In the genomic region with DNA sequence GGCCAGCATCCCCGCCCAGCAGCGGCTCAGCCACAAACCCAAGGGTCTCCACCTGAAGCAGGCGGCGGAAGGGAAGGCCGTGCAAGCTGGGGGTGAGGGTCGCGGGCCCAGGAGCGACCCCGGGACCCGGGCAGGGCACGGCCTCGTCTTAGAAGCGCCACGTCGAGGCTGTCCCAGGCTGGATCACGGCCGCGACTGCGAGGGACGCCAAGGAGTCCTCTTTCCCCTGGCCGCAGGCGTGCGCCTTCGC, we compare ENCODE assay signal across 8 cellular contexts. TPM values are rescaled to one million over a fixed set of nuclear protein-coding genes. Genes with fewer than 3 reads are reported as not detected.
A peak's percentile ranks its signal among the peaks of the same experiment; 100 is the strongest.
DNase-seq lines count a peak whose midpoint lies in the region; ATAC-seq lines count a peak whose summit lies in the region.

No MANE protein-coding gene starts in this region.

- H3K27me3 ChIP-seq in layer of hippocampus (ENCODE audit: control insufficient read depth, insufficient read depth, low read length) (no peaks in the 10 kb centered on the region), thymus (ENCODE audit: control insufficient read depth, insufficient read depth) (no peaks in the 10 kb centered on the region)

- H3K4me1 Mint-ChIP-seq in activated naive CD8-positive, alpha-beta T cell treated with anti-CD3 and anti-CD28 coated beads, Interleukin-2, amount 50 U/mL, for 24 hours, result peaks cover 18% of the 10 kb centered on the region

- peak overlapping the region; percentile 54 for H3K27ac Mint-ChIP-seq in activated naive CD8-positive, alpha-beta T cell treated with anti-CD3 and anti-CD28 coated beads, Interleukin-2, amount 50 U/mL, for 24 hours

- H3K27ac ChIP-seq in layer of hippocampus (ENCODE audit: low read depth, low read length) (peak overlapping the region; percentile 53), thymus (ENCODE audit: low read depth) (peak overlapping the region; percentile 12)

- peaks cover 24% of the 10 kb centered on the region for H3K36me3 Mint-ChIP-seq in activated naive CD8-positive, alpha-beta T cell treated with anti-CD3 and anti-CD28 coated beads, Interleukin-2, amount 50 U/mL, for 24 hours (ENCODE audit: low read depth)

- DNase-seq in activated CD4-positive, CD25-positive, alpha-beta regulatory T cell (lab: John Stamatoyannopoulos, UW), result no peak
- DNase-seq in activated naive CD8-positive, alpha-beta T cell treated with anti-CD3 and anti-CD28 coated beads, Interleukin-2, amount 50 U/mL, for 24 hours, result no peak
- DNase-seq in pons (ENCODE audit: low spot score) (no peak), Ammon's horn (ENCODE audit: low spot score) (no peak)

- ATAC-seq in activated CD4-positive, CD25-positive, alpha-beta regulatory T cell treated with anti-CD3 and anti-CD28 coated beads, Interleukin-2, amount 50 U/mL, for 24 hours, result peak; percentile 24 to 26
- peak; percentile 35 for ATAC-seq in activated naive CD8-positive, alpha-beta T cell treated with anti-CD3 and anti-CD28 coated beads, Interleukin-2, amount 50 U/mL, for 24 hours
- no peak for ATAC-seq in HG03159 (IDR thresholded peaks at IDR 0.05; ENCODE audit: unreplicated experiment)

- no peaks in the 10 kb centered on the region for H3K9me3 Mint-ChIP-seq in activated naive CD8-positive, alpha-beta T cell treated with anti-CD3 and anti-CD28 coated beads, Interleukin-2, amount 50 U/mL, for 24 hours

- peaks cover 7% of the 10 kb centered on the region for H3K4me1 ChIP-seq in thymus (ENCODE audit: control insufficient read depth, insufficient read depth, low read length)

- H3K9me3 ChIP-seq in thymus (ENCODE audit: control insufficient read depth), result no peaks in the 10 kb centered on the region

- WGBS in thymus, result under 1% methylated on average over 24 of the region's 24 CpGs

- peaks cover 15% of the 10 kb centered on the region for H3K36me3 ChIP-seq in thymus (ENCODE audit: control insufficient read depth, insufficient read depth)

- no peaks in the 10 kb centered on the region for H3K27me3 Mint-ChIP-seq in activated naive CD8-positive, alpha-beta T cell treated with anti-CD3 and anti-CD28 coated beads, Interleukin-2, amount 50 U/mL, for 24 hours

- peak overlapping the region; percentile 85 for H3K4me3 ChIP-seq in thymus (ENCODE audit: low read length)

- peak overlapping the region; percentile 82 for H3K4me3 Mint-ChIP-seq in activated naive CD8-positive, alpha-beta T cell treated with anti-CD3 and anti-CD28 coated beads, Interleukin-2, amount 50 U/mL, for 24 hours

RNA-seq across cellular contexts. Expression of a gene that starts 0.5 kb away (rescaled TPM):
- polyA plus RNA-seq in thymus, result 4.0 TPM

RNA-seq across cellular contexts. Expression of a gene that starts 31.2 kb away (rescaled TPM):
- polyA plus RNA-seq in thymus, result 1.8 TPM

RNA-seq across cellular contexts. Expression of a gene that starts 42.4 kb away (rescaled TPM):
- 0.02 TPM for polyA plus RNA-seq in thymus

RNA-seq across cellular contexts. Expression of a gene that starts 46.2 kb away (rescaled TPM):
- 3.7 TPM for polyA plus RNA-seq in thymus
